ENCODE assay signal across 10 cellular contexts in genomic region chr6:25222006-25222715, GRCh38.
"Had no signal": no experiment of that assay in that cellular context is flagged by ENCODE, and none has a peak within 500 bp of the region (broad histone marks: within the 10 kb centered on the region; RNA-seq: fewer than 3 reads in every experiment).

No MANE protein-coding gene starts in this region.

- H3K4me3 ChIP-seq: colonic mucosa, pancreas, tibial artery had no signal

- H3K27ac ChIP-seq: colonic mucosa, pancreas had no signal

- H3K36me3 ChIP-seq: colonic mucosa, pancreas, tibial artery had no signal

- H3K4me1 ChIP-seq: colonic mucosa had no signal

- DNase-seq: activated CD4-positive, alpha-beta T cell treated with anti-CD3 and anti-CD28 coated beads for 48 hours; activated CD8-positive, alpha-beta T cell treated with anti-CD3 and anti-CD28 coated beads, Interleukin-2, amount 10 ng/mL, durations not matched to agents 7 days and 5 days; activated naive CD4-positive, alpha-beta T cell treated with Interleukin-2 at 50 U/mL for 16 hours; caudate nucleus; colonic mucosa; kidney; pancreas; retina; small intestine; tibial artery had no signal

- H3K27me3 ChIP-seq: colonic mucosa, pancreas, tibial artery had no signal

- ATAC-seq: activated CD8-positive, alpha-beta T cell treated with anti-CD3 and anti-CD28 coated beads, Interleukin-2, amount 10 ng/mL, durations not matched to agents 7 days and 5 days; pancreas had no signal

- H3K9me3 ChIP-seq: colonic mucosa, pancreas, tibial artery had no signal
